ENCODE assay signal across 19 cellular contexts in genomic region chr18:24421831-24422230, GRCh38. TPM values are rescaled to one million over a fixed set of nuclear protein-coding genes. Genes with fewer than 3 reads are reported as not detected.
A peak's percentile ranks its signal among the peaks of the same experiment; 100 is the strongest.
DNase-seq lines count a peak whose midpoint lies in the region; ATAC-seq and TF ChIP-seq lines count a peak whose summit lies in the region.
"Had no signal": no experiment of that assay in that cellular context is flagged by ENCODE, and none has a peak within 500 bp of the region (broad histone marks: within the 10 kb centered on the region; RNA-seq: fewer than 3 reads in every experiment).

No MANE protein-coding gene starts in this region.

- H3K4me3 Mint-ChIP-seq in CD4-positive, alpha-beta T cell, result no peak overlapping the region
- H3K4me3 Mint-ChIP-seq: CD8-positive, alpha-beta T cell had no signal

- H3K27ac Mint-ChIP-seq in CD4-positive, alpha-beta T cell, result no peak overlapping the region
- H3K27ac Mint-ChIP-seq: CD8-positive, alpha-beta T cell had no signal

- H3K9me3 ChIP-seq in CD4-positive, alpha-beta T cell (ENCODE audit: control insufficient read depth, low read length), result no peaks in the 10 kb centered on the region
- H3K9me3 ChIP-seq: Peyer's patch, SJCRH30 had no signal

- no peak overlapping the region for H3K4me3 ChIP-seq in fibroblast of pulmonary artery (replicated peaks; ENCODE audit: low read depth, low read length)
- H3K4me3 ChIP-seq: BLaER1, Peyer's patch, SJCRH30 had no signal

- H3K27me3 Mint-ChIP-seq in CD4-positive, alpha-beta T cell, result peaks cover 71% of the 10 kb centered on the region

- H3K9me3 Mint-ChIP-seq in CD4-positive, alpha-beta T cell, result peaks cover 7% of the 10 kb centered on the region

- CTCF ChIA-PET in CD4-positive, alpha-beta T cell (lab: Charles Lee), result no interaction called here

- POLR2A ChIA-PET in CD4-positive, alpha-beta T cell (lab: Charles Lee), result no interaction called here

- H3K36me3 Mint-ChIP-seq in CD4-positive, alpha-beta T cell (ENCODE audit: low read depth), result peaks cover 12% of the 10 kb centered on the region

- DNase-seq in NCI-H748 (lab: John Stamatoyannopoulos, UW; ENCODE audit: unreplicated experiment), result peak; percentile 52
- no peak for DNase-seq in NCI-H748 treated with DMSO at 0.1 percent for 48 hours (lab: John Stamatoyannopoulos, UW)
- DNase-seq in fibroblast of pulmonary artery (ENCODE audit: low read depth), result peak; percentile 29
- DNase-seq in NCI-H2107 (lab: John Stamatoyannopoulos, UW), result no peak
- no peak for DNase-seq in effector CD4-positive, alpha-beta T cell
- no peak for DNase-seq in CD4-positive, alpha-beta T cell
- DNase-seq: ACHN; CD8-positive, alpha-beta T cell; DMS79; Karpas-422; NCI-H1694 treated with DMSO at 0.1 percent for 48 hours; NCI-H2081 treated with DMSO at 0.1 percent for 48 hours; NCI-H82; Peyer's patch; SJCRH30 had no signal

- peaks cover 9% of the 10 kb centered on the region for H3K4me1 Mint-ChIP-seq in CD4-positive, alpha-beta T cell (ENCODE audit: low read depth)

- peak overlapping the region; percentile 61 for H3K27ac ChIP-seq in VCaP
- no peak overlapping the region for H3K27ac ChIP-seq in CD4-positive, alpha-beta T cell (ENCODE audit: low read depth, low read length)
- H3K27ac ChIP-seq: 22Rv1, BLaER1, Peyer's patch, SJCRH30 had no signal

- TF ChIP-seq CTCF in VCaP (conservative IDR thresholded peaks at IDR 0.05) (no peak), fibroblast of pulmonary artery (IDR thresholded peaks at IDR 0.05; ENCODE audit: low read length, missing control alignments) (no peak)
- no peak for TF ChIP-seq CTCF in CD4-positive, alpha-beta T cell (IDR thresholded peaks at IDR 0.05)

- no peak for ATAC-seq in HG02870 (IDR thresholded peaks at IDR 0.05; ENCODE audit: unreplicated experiment)
- ATAC-seq in CD4-positive, alpha-beta T cell (ENCODE audit: poor library complexity), result no peak
- ATAC-seq: CD8-positive, alpha-beta T cell had no signal

- intact Hi-C loops in CD4-positive, alpha-beta T cell (cut with DNase I, micrococcal nuclease), result loop anchor here in 1 of 2 experiments (2.0 to 10.0 kb wide), 2 partner anchors 21 to 837 kb away; partner anchors contain the start of gene NPC1

- H3K27me3 ChIP-seq in CD4-positive, alpha-beta T cell (ENCODE audit: control insufficient read depth, insufficient read depth, low read length), result peaks cover 12% of the 10 kb centered on the region
- H3K27me3 ChIP-seq: Peyer's patch, SJCRH30 had no signal

RNA-seq across cellular contexts. Expression of gene IMPACT, which starts 4.6 kb away (rescaled TPM):
- 10 to 100 TPM in 1 of 2 experiments, 1 to 10 TPM in 1; 8.4 to 10.6 TPM for total RNA-seq in CD4-positive, alpha-beta T cell

RNA-seq across cellular contexts. Expression of gene OSBPL1A, which starts 24.2 kb away (rescaled TPM):
- total RNA-seq in CD4-positive, alpha-beta T cell, result 1 to 10 TPM; 2.7 TPM

RNA-seq across cellular contexts. Expression of gene HRH4, which starts 38.6 kb away (rescaled TPM):
- total RNA-seq in CD4-positive, alpha-beta T cell, result under 1 TPM; 0.22 to 0.34 TPM
- total RNA-seq: CD8-positive, alpha-beta T cell; Peyer's patch; SJCRH30 had no signal

Comparison
In these comparisons a context has a peak if more than half of its experiments do, and no peak if none do; other contexts are left out.
1. DNase-seq: peak in NCI-H748 (single experiment) and fibroblast of pulmonary artery (single experiment); none in NCI-H748 treated with DMSO at 0.1 percent for 48 hours (single experiment), NCI-H2107 (single experiment), effector CD4-positive, alpha-beta T cell (single experiment) and CD4-positive, alpha-beta T cell (0 of 10).